ENCODE assay signal across 9 cellular contexts in genomic region chr4:84529169-84529751, GRCh38. TPM values are rescaled to one million over a fixed set of nuclear protein-coding genes. Genes with fewer than 3 reads are reported as not detected.
DNase-seq lines count a peak whose midpoint lies in the region; TF ChIP-seq lines count a peak whose summit lies in the region.
"Had no signal": no experiment of that assay in that cellular context is flagged by ENCODE, and none has a peak within 500 bp of the region (broad histone marks: within the 10 kb centered on the region; RNA-seq: fewer than 3 reads in every experiment).

No MANE protein-coding gene starts in this region.

- H3K27me3 ChIP-seq in Peyer's patch = no peaks in the 10 kb centered on the region
- no peaks in the 10 kb centered on the region for H3K27me3 ChIP-seq in testis

- H3K4me1 ChIP-seq in Peyer's patch (no peaks in the 10 kb centered on the region), testis (no peaks in the 10 kb centered on the region)

- TF ChIP-seq CTCF in HFF-Myc (IDR thresholded peaks at IDR 0.05; ENCODE audit: low read depth, low read length, missing control alignments) = peak; percentile 41
- TF ChIP-seq CTCF in Peyer's patch (IDR thresholded peaks at IDR 0.05) = peak in 5 of 6 experiments; percentile 7 to 57 (median 51)
- TF ChIP-seq CTCF in fibroblast of mammary gland (conservative IDR thresholded peaks at IDR 0.05; ENCODE audit: control insufficient read depth, insufficient read depth, low read depth, low read length) = peak; percentile 69
- peak in 2 of 3 experiments; percentile 9 to 62 for TF ChIP-seq CTCF in testis (IDR thresholded peaks at IDR 0.05)

- peak; percentile 18 for DNase-seq in EL
- DNase-seq in HFF-Myc (ENCODE audit: extremely low read depth, low read depth) = peak; percentile 1
- no peak for DNase-seq in Peyer's patch
- peak; percentile 38 for DNase-seq in fibroblast of mammary gland (ENCODE audit: low read depth)
- DNase-seq in testis = no peak
- DNase-seq in activated T-helper 1 cell treated with anti-CD3 and anti-CD28 coated beads, Interleukin-12 subunit alpha, Interleukin-12 subunit beta, Interleukin-2, Interleukin-4 antibody, amounts not matched to agents 30 ng/mL and 10 ng/mL and 1 ng/mL, durations not matched to agents 14 hours and 24 hours and 36 hours (ENCODE audit: low spot score) = no peak
- DNase-seq in HK-2 (ENCODE audit: unreplicated experiment) = no peak
- no peak for DNase-seq in activated T-helper 2 cell treated with anti-CD3 and anti-CD28 coated beads, Interferon-gamma antibody, Interleukin-2, Interleukin-4, amounts not matched to agents 10 μg/mL and 5 μg/mL and 100 μg/mL, durations not matched to agents 14 hours and 24 hours and 36 hours (ENCODE audit: low spot score)

- intact Hi-C loops in testis (cut with DNase I; ENCODE audit: low total_unique reads) = no loop called here
- intact Hi-C loops in activated T-helper 1 cell treated with anti-CD3 and anti-CD28 coated beads, Interleukin-12 subunit alpha, Interleukin-12 subunit beta, Interleukin-2, Interleukin-4 antibody, amounts not matched to agents 30 ng/mL and 10 ng/mL and 1 ng/mL, durations not matched to agents 14 hours and 24 hours and 36 hours (cut with micrococcal nuclease) = loop anchor here (1.0 kb wide), 1 partner anchor 885 kb away; no protein-coding TSS in a partner anchor
- intact Hi-C loops in activated T-helper 2 cell treated with anti-CD3 and anti-CD28 coated beads, Interferon-gamma antibody, Interleukin-2, Interleukin-4, amounts not matched to agents 10 μg/mL and 5 μg/mL and 100 μg/mL, durations not matched to agents 14 hours and 24 hours and 36 hours (cut with micrococcal nuclease) = no loop called here

- H3K9me3 ChIP-seq in Peyer's patch = no peaks in the 10 kb centered on the region
- H3K9me3 ChIP-seq in testis = no peaks in the 10 kb centered on the region

- H3K9me3 Mint-ChIP-seq in activated T-helper 1 cell treated with anti-CD3 and anti-CD28 coated beads, Interleukin-12 subunit alpha, Interleukin-12 subunit beta, Interleukin-2, Interleukin-4 antibody, amounts not matched to agents 30 ng/mL and 10 ng/mL and 1 ng/mL, durations not matched to agents 14 hours and 24 hours and 36 hours = no peaks in the 10 kb centered on the region
- no peaks in the 10 kb centered on the region for H3K9me3 Mint-ChIP-seq in activated T-helper 2 cell treated with anti-CD3 and anti-CD28 coated beads, Interferon-gamma antibody, Interleukin-2, Interleukin-4, amounts not matched to agents 10 μg/mL and 5 μg/mL and 100 μg/mL, durations not matched to agents 14 hours and 24 hours and 36 hours

- peaks cover 6% of the 10 kb centered on the region for H3K27me3 Mint-ChIP-seq in activated T-helper 1 cell treated with anti-CD3 and anti-CD28 coated beads, Interleukin-12 subunit alpha, Interleukin-12 subunit beta, Interleukin-2, Interleukin-4 antibody, amounts not matched to agents 30 ng/mL and 10 ng/mL and 1 ng/mL, durations not matched to agents 14 hours and 24 hours and 36 hours (ENCODE audit: insufficient read depth)
- H3K27me3 Mint-ChIP-seq in activated T-helper 2 cell treated with anti-CD3 and anti-CD28 coated beads, Interferon-gamma antibody, Interleukin-2, Interleukin-4, amounts not matched to agents 10 μg/mL and 5 μg/mL and 100 μg/mL, durations not matched to agents 14 hours and 24 hours and 36 hours (ENCODE audit: low read depth) = peaks cover 5% of the 10 kb centered on the region

- H3K27ac Mint-ChIP-seq in activated T-helper 1 cell treated with anti-CD3 and anti-CD28 coated beads, Interleukin-12 subunit alpha, Interleukin-12 subunit beta, Interleukin-2, Interleukin-4 antibody, amounts not matched to agents 30 ng/mL and 10 ng/mL and 1 ng/mL, durations not matched to agents 14 hours and 24 hours and 36 hours = no peak overlapping the region
- no peak overlapping the region for H3K27ac Mint-ChIP-seq in activated T-helper 2 cell treated with anti-CD3 and anti-CD28 coated beads, Interferon-gamma antibody, Interleukin-2, Interleukin-4, amounts not matched to agents 10 μg/mL and 5 μg/mL and 100 μg/mL, durations not matched to agents 14 hours and 24 hours and 36 hours

- H3K4me1 Mint-ChIP-seq in activated T-helper 1 cell treated with anti-CD3 and anti-CD28 coated beads, Interleukin-12 subunit alpha, Interleukin-12 subunit beta, Interleukin-2, Interleukin-4 antibody, amounts not matched to agents 30 ng/mL and 10 ng/mL and 1 ng/mL, durations not matched to agents 14 hours and 24 hours and 36 hours (ENCODE audit: low read depth) = no peaks in the 10 kb centered on the region
- no peaks in the 10 kb centered on the region for H3K4me1 Mint-ChIP-seq in activated T-helper 2 cell treated with anti-CD3 and anti-CD28 coated beads, Interferon-gamma antibody, Interleukin-2, Interleukin-4, amounts not matched to agents 10 μg/mL and 5 μg/mL and 100 μg/mL, durations not matched to agents 14 hours and 24 hours and 36 hours (ENCODE audit: low read depth)

- H3K36me3 ChIP-seq in Peyer's patch = no peaks in the 10 kb centered on the region
- no peaks in the 10 kb centered on the region for H3K36me3 ChIP-seq in testis (ENCODE audit: low read depth, missing control alignments)

- 93 to 94% methylated on average over 2 of the region's 2 CpGs for WGBS in testis, 2 donors

- no peak overlapping the region for H3K27ac ChIP-seq in Peyer's patch
- H3K27ac ChIP-seq in testis = no peak overlapping the region

- no peak for TF ChIP-seq POLR2A in Peyer's patch (IDR thresholded peaks at IDR 0.05)
- TF ChIP-seq POLR2A in testis (IDR thresholded peaks at IDR 0.05) = no peak

- no peaks in the 10 kb centered on the region for H3K36me3 Mint-ChIP-seq in activated T-helper 1 cell treated with anti-CD3 and anti-CD28 coated beads, Interleukin-12 subunit alpha, Interleukin-12 subunit beta, Interleukin-2, Interleukin-4 antibody, amounts not matched to agents 30 ng/mL and 10 ng/mL and 1 ng/mL, durations not matched to agents 14 hours and 24 hours and 36 hours (ENCODE audit: low read depth)
- no peaks in the 10 kb centered on the region for H3K36me3 Mint-ChIP-seq in activated T-helper 2 cell treated with anti-CD3 and anti-CD28 coated beads, Interferon-gamma antibody, Interleukin-2, Interleukin-4, amounts not matched to agents 10 μg/mL and 5 μg/mL and 100 μg/mL, durations not matched to agents 14 hours and 24 hours and 36 hours (ENCODE audit: low read depth)

- H3K4me3 ChIP-seq in HFF-Myc (replicated peaks; ENCODE audit: low read depth, low read length) = no peak overlapping the region
- H3K4me3 ChIP-seq in Peyer's patch = no peak overlapping the region
- H3K4me3 ChIP-seq in fibroblast of mammary gland (ENCODE audit: control insufficient read depth, low read depth, low read length) = no peak overlapping the region
- H3K4me3 ChIP-seq in testis = no peak overlapping the region

- no peak overlapping the region for H3K4me3 Mint-ChIP-seq in activated T-helper 1 cell treated with anti-CD3 and anti-CD28 coated beads, Interleukin-12 subunit alpha, Interleukin-12 subunit beta, Interleukin-2, Interleukin-4 antibody, amounts not matched to agents 30 ng/mL and 10 ng/mL and 1 ng/mL, durations not matched to agents 14 hours and 24 hours and 36 hours
- H3K4me3 Mint-ChIP-seq in activated T-helper 2 cell treated with anti-CD3 and anti-CD28 coated beads, Interferon-gamma antibody, Interleukin-2, Interleukin-4, amounts not matched to agents 10 μg/mL and 5 μg/mL and 100 μg/mL, durations not matched to agents 14 hours and 24 hours and 36 hours (ENCODE audit: low read depth) = no peak overlapping the region

RNA-seq across cellular contexts. Expression of gene NKX6-1, which starts 30.2 kb away (rescaled TPM):
- total RNA-seq in Peyer's patch (not detected), testis (1 to 10 TPM in 1 of 2 donors, under 1 TPM in 1; 0.87 to 1.9 TPM)
- 1.3 TPM for polyA plus RNA-seq in testis (ENCODE audit: insufficient read depth, low read depth, low replicate concordance)
- not detected in 2 replicates for total RNA-seq in activated T-helper 1 cell treated with anti-CD3 and anti-CD28 coated beads, Interleukin-12 subunit alpha, Interleukin-12 subunit beta, Interleukin-2, Interleukin-4 antibody, amounts not matched to agents 30 ng/mL and 10 ng/mL and 1 ng/mL, durations not matched to agents 14 hours and 24 hours and 36 hours
- total RNA-seq in activated T-helper 2 cell treated with anti-CD3 and anti-CD28 coated beads, Interferon-gamma antibody, Interleukin-2, Interleukin-4, amounts not matched to agents 10 μg/mL and 5 μg/mL and 100 μg/mL, durations not matched to agents 14 hours and 24 hours and 36 hours = not detected in 2 replicates
- total RNA-seq: T-helper 2 cell treated with Interferon-gamma antibody and Interleukin-4, amounts not matched to agents 100 ng/mL and 5 ng/mL, for 36 hours had no signal

RNA-seq across cellular contexts. Expression of gene CDS1, which starts 53.7 kb away (rescaled TPM):
- total RNA-seq in Peyer's patch (10 to 100 TPM; 10.7 to 56.4 (median 43.3) TPM), testis (10 to 100 TPM; 15.2 to 20.3 TPM)
- polyA plus RNA-seq in testis (ENCODE audit: insufficient read depth, low read depth, low replicate concordance) = 13.5 TPM
- not detected in 2 replicates for total RNA-seq in activated T-helper 1 cell treated with anti-CD3 and anti-CD28 coated beads, Interleukin-12 subunit alpha, Interleukin-12 subunit beta, Interleukin-2, Interleukin-4 antibody, amounts not matched to agents 30 ng/mL and 10 ng/mL and 1 ng/mL, durations not matched to agents 14 hours and 24 hours and 36 hours
- total RNA-seq in activated T-helper 2 cell treated with anti-CD3 and anti-CD28 coated beads, Interferon-gamma antibody, Interleukin-2, Interleukin-4, amounts not matched to agents 10 μg/mL and 5 μg/mL and 100 μg/mL, durations not matched to agents 14 hours and 24 hours and 36 hours = not detected in 2 replicates
- total RNA-seq: T-helper 2 cell treated with Interferon-gamma antibody and Interleukin-4, amounts not matched to agents 100 ng/mL and 5 ng/mL, for 36 hours had no signal

Comparison
In these comparisons a context has a peak if more than half of its experiments do, and no peak if none do; other contexts are left out.
1. DNase-seq: peak in EL (single experiment), HFF-Myc (single experiment) and fibroblast of mammary gland (single experiment); none in Peyer's patch (0 of 3), testis (single experiment), activated T-helper 1 cell treated with anti-CD3 and anti-CD28 coated beads, Interleukin-12 subunit alpha, Interleukin-12 subunit beta, Interleukin-2, Interleukin-4 antibody, amounts not matched to agents 30 ng/mL and 10 ng/mL and 1 ng/mL, durations not matched to agents 14 hours and 24 hours and 36 hours (single experiment), HK-2 (single experiment) and activated T-helper 2 cell treated with anti-CD3 and anti-CD28 coated beads, Interferon-gamma antibody, Interleukin-2, Interleukin-4, amounts not matched to agents 10 μg/mL and 5 μg/mL and 100 μg/mL, durations not matched to agents 14 hours and 24 hours and 36 hours (single experiment).
2. RNA of gene CDS1, which starts 53.7 kb away (total RNA-seq): 10.7 to 56.4 TPM in Peyer's patch and 15.2 to 20.3 TPM in testis; not detected in activated T-helper 1 cell treated with anti-CD3 and anti-CD28 coated beads, Interleukin-12 subunit alpha, Interleukin-12 subunit beta, Interleukin-2, Interleukin-4 antibody, amounts not matched to agents 30 ng/mL and 10 ng/mL and 1 ng/mL, durations not matched to agents 14 hours and 24 hours and 36 hours and not detected in activated T-helper 2 cell treated with anti-CD3 and anti-CD28 coated beads, Interferon-gamma antibody, Interleukin-2, Interleukin-4, amounts not matched to agents 10 μg/mL and 5 μg/mL and 100 μg/mL, durations not matched to agents 14 hours and 24 hours and 36 hours; every median in the first group is over 10 times any median in the second.
3. Peak in every context shown above with its lines, with median percentiles within 50 percentile points of each other: CTCF ChIP-seq.